29 cellular contexts compared by ENCODE assay signal in genomic region chr21:39281853-39282252, GRCh38.
"Had no signal": no experiment of that assay in that cellular context is flagged by ENCODE, and none has a peak within 500 bp of the region (broad histone marks: within the 10 kb centered on the region; RNA-seq: fewer than 3 reads in every experiment).

No MANE protein-coding gene starts in this region.

- H3K4me3 ChIP-seq: coronary artery, dorsolateral prefrontal cortex, esophagus muscularis mucosa, gastroesophageal sphincter, heart right ventricle, hepatocyte had no signal

- DNase-seq: activated B cell treated with CpG ODN at 0.5 μM for 24 hours; activated CD4-positive, alpha-beta T cell treated with anti-CD3 and anti-CD28 coated beads for 48 hours; activated CD4-positive, alpha-beta T cell treated with anti-CD3 and anti-CD28 coated beads, Interleukin-2, amount 50 U/mL, for 1 hour; activated CD4-positive, alpha-beta T cell treated with anti-CD3 and anti-CD28 coated beads, Interleukin-2, amount 50 U/mL, for 48 hours; activated CD8-positive, alpha-beta memory T cell treated with anti-CD3 and anti-CD28 coated beads for 24 hours; activated CD8-positive, alpha-beta T cell treated with anti-CD3 and anti-CD28 coated beads for 36 hours; activated effector memory CD4-positive, alpha-beta T cell treated with Interleukin-2 at 50 U/mL for 16 hours; activated gamma-delta T cell treated with Interleukin-2 at 50 U/mL for 16 hours; activated naive CD4-positive, alpha-beta T cell treated with anti-CD3 and anti-CD28 coated beads, Interleukin-2, amount 50 U/mL, for 16 hours; activated naive CD4-positive, alpha-beta T cell treated with Interleukin-2 at 50 U/mL for 16 hours; activated T-cell treated with anti-CD3 and anti-CD28 coated beads, Interleukin-2, amount 50 U/mL, for 4 hours; amniotic stem cell; anterior cingulate cortex; brain microvascular endothelial cell; dorsolateral prefrontal cortex; effector memory CD4-positive, alpha-beta T cell; endodermal cell; erythroblast; foreskin keratinocyte; heart right ventricle; T1000 had no signal

- H3K27ac ChIP-seq: brain microvascular endothelial cell, coronary artery, dorsolateral prefrontal cortex, esophagus muscularis mucosa, foreskin keratinocyte, gastroesophageal sphincter, heart right ventricle, hepatocyte had no signal

- FAIRE-seq: astrocyte, bronchial epithelial cell had no signal

- ATAC-seq: activated CD4-positive, CD25-positive, alpha-beta regulatory T cell treated with anti-CD3 and anti-CD28 coated beads, Interleukin-2, amount 50 U/mL, for 24 hours; activated CD8-positive, alpha-beta T cell treated with anti-CD3 and anti-CD28 coated beads for 36 hours; activated T-cell treated with anti-CD3 and anti-CD28 coated beads, Interleukin-2, amount 50 U/mL, for 4 hours; activated T-helper 17 cell treated with anti-CD3 and anti-CD28 coated beads, Interleukin-2, amount 50 U/mL, for 72 hours; foreskin keratinocyte; gastroesophageal sphincter; heart right ventricle had no signal

- H3K9me3 ChIP-seq: esophagus muscularis mucosa, gastroesophageal sphincter, heart right ventricle had no signal
